Comparison of ENCODE assay signal across 11 cellular contexts in genomic region chr1:70675737-70676156, GRCh38.
A peak's percentile ranks its signal among the peaks of the same experiment; 100 is the strongest.
DNase-seq lines count a peak whose midpoint lies in the region; ATAC-seq, FAIRE-seq and TF ChIP-seq lines count a peak whose summit lies in the region.
"Had no signal": no experiment of that assay in that cellular context is flagged by ENCODE, and none has a peak within 500 bp of the region (broad histone marks: within the 10 kb centered on the region; RNA-seq: fewer than 3 reads in every experiment).

No MANE protein-coding gene starts in this region.

- DNase-seq in GM12865 (ENCODE audit: low read depth) (peak; percentile 29), K562 (ENCODE audit: extremely low read depth in 1 of 4, low spot score in 3 of 4) (peak; percentile 70 to 97 (median 83)), heart left ventricle (no peak), HuH-7 (ENCODE audit: low spot score) (no peak), DMS153 treated with DMSO at 0.1 percent for 48 hours (lab: John Stamatoyannopoulos, UW; ENCODE audit: unreplicated experiment) (no peak)
- DNase-seq in activated naive CD4-positive, alpha-beta T cell (lab: John Stamatoyannopoulos, UW), result no peak
- DNase-seq: activated CD8-positive, alpha-beta memory T cell treated with anti-CD3 and anti-CD28 coated beads for 24 hours; dermis blood vessel endothelial cell had no signal

- WGBS in K562 (ENCODE audit: insufficient coverage, low coverage, missing lambda C conversion rate), result 0% methylated on average over 5 of the region's 5 CpGs
- 44 to 61% (median 54%) methylated on average over 5 of the region's 5 CpGs for WGBS in heart left ventricle, 4 donors

- H3K36me3 ChIP-seq in K562 (ENCODE audit: control insufficient read depth, insufficient read depth, low read length) (0 out of 3 replicates have a peak, but pooled peaks cover 3% of the 10 kb centered on the region), heart left ventricle (no peaks in the 10 kb centered on the region)

- H3K27me3 ChIP-seq in K562 (ENCODE audit: control insufficient read depth in 2 of 2, insufficient read depth in 2 of 2, low read length in 2 of 2) (no peaks in the 10 kb centered on the region), heart left ventricle (no peaks in the 10 kb centered on the region)

- in situ Hi-C loops in K562 (cut with MboI), result no loop called here

- no TSS peak for BruUV-seq in K562 (replicated peaks; lab: Mats Ljungman, UMichigan)

- TF ChIP-seq RAD21 in K562 (CRISPR knock-in tag; conservative IDR thresholded peaks at IDR 0.05 in 1 of 2, IDR thresholded peaks at IDR 0.05 in 1 of 2), result peak; percentile 17 to 25; a peak in 3 of 4 replicates

- FAIRE-seq in K562 (lab: Jason Lieb, UNC), result peak; percentile 100
- FAIRE-seq: urothelium cell line had no signal

- no peaks in the 10 kb centered on the region for H4K20me1 ChIP-seq in K562 (replicated peaks; ENCODE audit: control insufficient read depth, insufficient read depth, low read length)

- ATAC-seq in GM21528 (IDR thresholded peaks at IDR 0.05; ENCODE audit: low FRiP score, unreplicated experiment) (peak; percentile 82), HG03442 (IDR thresholded peaks at IDR 0.05; ENCODE audit: unreplicated experiment) (peak; percentile 78), K562 (peak; percentile 94), heart left ventricle (no peak)

- H3K9me3 ChIP-seq in K562 (replicated peaks; ENCODE audit: control insufficient read depth, insufficient read depth, low read depth, low read length) (peaks cover 4% of the 10 kb centered on the region), heart left ventricle (no peaks in the 10 kb centered on the region)

- H3K27ac ChIP-seq in K562 (ENCODE audit: extremely low read depth, low read depth, low read length) (peak overlapping the region; percentile 78), heart left ventricle (no peak overlapping the region)

- TF ChIP-seq CTCF in GM12865 (IDR thresholded peaks at IDR 0.05; ENCODE audit: insufficient read depth, low read depth, low read length, missing control alignments) (no peak), K562 (IDR thresholded peaks at IDR 0.05 in 2 of 3, conservative IDR thresholded peaks at IDR 0.05 in 1 of 3; ENCODE audit: insufficient read depth in 2 of 3, low read depth in 1 of 3, low read length in 3 of 3) (peak in 2 of 3 experiments; percentile 23 to 56; a peak in 2 of 6 replicates), heart left ventricle (IDR thresholded peaks at IDR 0.05) (no peak)

- POLR2A ChIA-PET in K562 (lab: Yijun Ruan, JAX), result interaction anchor here (0.6 to 1.3 kb wide), 6 partner anchors 10 to 796 kb away, joined by 3 to 8 read pairs (median 4); no protein-coding TSS in a partner anchor

- H3K4me1 ChIP-seq in K562 (replicated peaks in 1 of 2; ENCODE audit: control insufficient read depth in 2 of 2, insufficient read depth in 2 of 2, low read length in 2 of 2) (peaks cover 4 to 32% of the 10 kb centered on the region in 2 experiments; a peak in 4 of 5 replicates), heart left ventricle (peaks cover 0 to 11% (median 0%) of the 10 kb centered on the region in 12 donors)

- peak; percentile 98 for TF ChIP-seq EP300 in K562 (IDR thresholded peaks at IDR 0.05; ENCODE audit: low read length)

- CTCF ChIA-PET in K562 (lab: Yijun Ruan, JAX; ENCODE audit: low intra/inter-chr PET ratio), result no interaction called here

- H3K9me1 ChIP-seq in K562 (ENCODE audit: control insufficient read depth, insufficient read depth, low read length), result no peaks in the 10 kb centered on the region

- H3K4me3 ChIP-seq in GM12865 (ENCODE audit: low read depth, low read length) (no peak overlapping the region), K562 (no peak overlapping the region), heart left ventricle (no peak overlapping the region)

- no peaks in the 10 kb centered on the region for H3K79me2 ChIP-seq in K562 (ENCODE audit: control insufficient read depth, insufficient read depth, low read length)

- intact Hi-C loops in K562 (cut with micrococcal nuclease) (loop anchor here (2.0 kb wide), 2 partner anchors 47 to 75 kb away; no protein-coding TSS in a partner anchor), heart left ventricle (cut with DNase I) (no loop called here)

- peak overlapping the region; percentile 76 for H3K4me2 ChIP-seq in K562 (ENCODE audit: insufficient read depth, low read length)

- TF ChIP-seq POLR2A in K562 (conservative IDR thresholded peaks at IDR 0.05) (no peak; the same call in 1 of the 2 replicates), heart left ventricle (IDR thresholded peaks at IDR 0.05) (no peak)

- peak overlapping the region; percentile 24 to 55; a peak in 3 of 4 replicates for H3K9ac ChIP-seq in K562 (ENCODE audit: insufficient read depth in 1 of 2, low read depth in 2 of 2, low read length in 2 of 2)

- peak overlapping the region; percentile 82 for H2AFZ ChIP-seq in K562 (ENCODE audit: low read depth, low read length)

TF ChIP-seq in K562, 482 proteins besides CTCF, POLR2A, EP300 and RAD21 (continues in another document):
- TF ChIP-seq IFI16 (CRISPR knock-in tag; IDR thresholded peaks at IDR 0.05), result no peak
- TF ChIP-seq, protein P1, sequence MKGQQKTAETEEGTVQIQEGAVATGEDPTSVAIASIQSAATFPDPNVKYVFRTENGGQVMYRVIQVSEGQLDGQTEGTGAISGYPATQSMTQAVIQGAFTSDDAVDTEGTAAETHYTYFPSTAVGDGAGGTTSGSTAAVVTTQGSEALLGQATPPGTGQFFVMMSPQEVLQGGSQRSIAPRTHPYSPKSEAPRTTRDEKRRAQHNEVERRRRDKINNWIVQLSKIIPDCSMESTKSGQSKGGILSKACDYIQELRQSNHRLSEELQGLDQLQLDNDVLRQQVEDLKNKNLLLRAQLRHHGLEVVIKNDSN (CRISPR knock-in tag; IDR thresholded peaks at IDR 0.05), result no peak
- no peak for TF ChIP-seq ZNF384 (IDR thresholded peaks at IDR 0.05; ENCODE audit: low read depth, low read length)
- TF ChIP-seq, protein P2, sequence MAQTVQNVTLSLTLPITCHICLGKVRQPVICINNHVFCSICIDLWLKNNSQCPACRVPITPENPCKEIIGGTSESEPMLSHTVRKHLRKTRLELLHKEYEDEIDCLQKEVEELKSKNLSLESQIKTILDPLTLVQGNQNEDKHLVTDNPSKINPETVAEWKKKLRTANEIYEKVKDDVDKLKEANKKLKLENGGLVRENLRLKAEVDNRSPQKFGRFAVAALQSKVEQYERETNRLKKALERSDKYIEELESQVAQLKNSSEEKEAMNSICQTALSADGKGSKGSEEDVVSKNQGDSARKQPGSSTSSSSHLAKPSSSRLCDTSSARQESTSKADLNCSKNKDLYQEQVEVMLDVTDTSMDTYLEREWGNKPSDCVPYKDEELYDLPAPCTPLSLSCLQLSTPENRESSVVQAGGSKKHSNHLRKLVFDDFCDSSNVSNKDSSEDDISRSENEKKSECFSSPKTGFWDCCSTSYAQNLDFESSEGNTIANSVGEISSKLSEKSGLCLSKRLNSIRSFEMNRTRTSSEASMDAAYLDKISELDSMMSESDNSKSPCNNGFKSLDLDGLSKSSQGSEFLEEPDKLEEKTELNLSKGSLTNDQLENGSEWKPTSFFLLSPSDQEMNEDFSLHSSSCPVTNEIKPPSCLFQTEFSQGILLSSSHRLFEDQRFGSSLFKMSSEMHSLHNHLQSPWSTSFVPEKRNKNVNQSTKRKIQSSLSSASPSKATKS (CRISPR knock-in tag; IDR thresholded peaks at IDR 0.05), result no peak
- TF ChIP-seq, protein P3, sequence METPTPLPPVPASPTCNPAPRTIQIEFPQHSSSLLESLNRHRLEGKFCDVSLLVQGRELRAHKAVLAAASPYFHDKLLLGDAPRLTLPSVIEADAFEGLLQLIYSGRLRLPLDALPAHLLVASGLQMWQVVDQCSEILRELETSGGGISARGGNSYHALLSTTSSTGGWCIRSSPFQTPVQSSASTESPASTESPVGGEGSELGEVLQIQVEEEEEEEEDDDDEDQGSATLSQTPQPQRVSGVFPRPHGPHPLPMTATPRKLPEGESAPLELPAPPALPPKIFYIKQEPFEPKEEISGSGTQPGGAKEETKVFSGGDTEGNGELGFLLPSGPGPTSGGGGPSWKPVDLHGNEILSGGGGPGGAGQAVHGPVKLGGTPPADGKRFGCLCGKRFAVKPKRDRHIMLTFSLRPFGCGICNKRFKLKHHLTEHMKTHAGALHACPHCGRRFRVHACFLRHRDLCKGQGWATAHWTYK (CRISPR knock-in tag; IDR thresholded peaks at IDR 0.05), result peak; percentile 53; the same call in 1 of the 2 replicates
- TF ChIP-seq SIN3B (IDR thresholded peaks at IDR 0.05; ENCODE audit: low read depth), result no peak
- TF ChIP-seq ZNF444 (CRISPR knock-in tag; IDR thresholded peaks at IDR 0.05), result no peak
- TF ChIP-seq ZKSCAN8 (CRISPR knock-in tag; IDR thresholded peaks at IDR 0.05), result peak; percentile 86
- TF ChIP-seq SLC30A9 (CRISPR knock-in tag; IDR thresholded peaks at IDR 0.05), result no peak
- no peak for TF ChIP-seq MIER1 (IDR thresholded peaks at IDR 0.05; ENCODE audit: low read depth)
- TF ChIP-seq TGIF2 (CRISPR knock-in tag; IDR thresholded peaks at IDR 0.05), result no peak
- no peak for TF ChIP-seq ZNF830 (CRISPR knock-in tag; IDR thresholded peaks at IDR 0.05)
- TF ChIP-seq ZNF347 (CRISPR knock-in tag; IDR thresholded peaks at IDR 0.05; ENCODE audit: low read depth), result no peak
- peak in 1 of 2 experiments; percentile 60; a peak in 1 of 4 replicates for TF ChIP-seq ETV6 (IDR thresholded peaks at IDR 0.05; ENCODE audit: borderline replicate concordance in 1 of 2, low read depth in 2 of 2, low read length in 1 of 2)
- no peak for TF ChIP-seq ETV6 (CRISPR knock-in tag; IDR thresholded peaks at IDR 0.05; ENCODE audit: borderline replicate concordance)
- no peak for TF ChIP-seq MCM5 (IDR thresholded peaks at IDR 0.05; ENCODE audit: low read depth)
- 0 out of 3 replicates have a peak, but pooled peaks of 1 of the 2 experiments have one; percentile 28 for TF ChIP-seq CBX3 (IDR thresholded peaks at IDR 0.05; ENCODE audit: borderline replicate concordance in 1 of 2, low read length in 2 of 2)
- peak; percentile 83 for TF ChIP-seq SMAD1 (IDR thresholded peaks at IDR 0.05; ENCODE audit: low read depth, low read length, partially characterized antibody)
- TF ChIP-seq ZNF175 (CRISPR knock-in tag; IDR thresholded peaks at IDR 0.05; ENCODE audit: low read depth), result peak; percentile 50; the same call in 1 of the 2 replicates
- no peak for TF ChIP-seq SMAD2 (IDR thresholded peaks at IDR 0.05; ENCODE audit: low read depth, low read length)
- TF ChIP-seq FOXA1 (IDR thresholded peaks at IDR 0.05; ENCODE audit: borderline replicate concordance), result no peak
- peak; percentile 74; the same call in 1 of the 2 replicates for TF ChIP-seq CREB1 (IDR thresholded peaks at IDR 0.05)
- TF ChIP-seq CREB1 (CRISPR knock-in tag; IDR thresholded peaks at IDR 0.05), result no peak
- TF ChIP-seq DNMT1 (IDR thresholded peaks at IDR 0.05), result no peak
- TF ChIP-seq DACH1 (IDR thresholded peaks at IDR 0.05; ENCODE audit: partially characterized antibody), result peak; percentile 20
- peak; percentile 70; the same call in 1 of the 2 replicates for TF ChIP-seq ZNF24 (IDR thresholded peaks at IDR 0.05)
- no peak for TF ChIP-seq HCFC1 (IDR thresholded peaks at IDR 0.05; ENCODE audit: low read depth, low read length)
- TF ChIP-seq DPF2 (IDR thresholded peaks at IDR 0.05), result peak; percentile 99

Comparison
In these comparisons a context has a peak if more than half of its experiments do, and no peak if none do; other contexts are left out.
1. DNase-seq: peak in GM12865 (single experiment) and K562 (4 of 4); none in heart left ventricle (0 of 5), activated naive CD4-positive, alpha-beta T cell (0 of 4), HuH-7 (single experiment) and DMS153 treated with DMSO at 0.1 percent for 48 hours (single experiment).
2. CTCF ChIP-seq: peak in K562 (2 of 3); none in GM12865 (single experiment) and heart left ventricle (0 of 12).
3. ATAC-seq: peak in GM21528 (single experiment), HG03442 (single experiment) and K562 (single experiment); none in heart left ventricle (0 of 4).